Comparison of ENCODE assay signal across 9 cellular contexts in genomic region chr1:169108897-169109560, GRCh38. TPM values are rescaled to one million over a fixed set of nuclear protein-coding genes. Genes with fewer than 3 reads are reported as not detected.
DNase-seq lines count a peak whose midpoint lies in the region; ATAC-seq and TF ChIP-seq lines count a peak whose summit lies in the region.
"Had no signal": no experiment of that assay in that cellular context is flagged by ENCODE, and none has a peak within 500 bp of the region (broad histone marks: within the 10 kb centered on the region; RNA-seq: fewer than 3 reads in every experiment).

No MANE protein-coding gene starts in this region.

- peak overlapping the region; percentile 90 for H3K27ac Mint-ChIP-seq in endodermal cell
- peak overlapping the region; percentile 44 for H3K27ac Mint-ChIP-seq in neural progenitor cell

- TF ChIP-seq CTCF in BJ (IDR thresholded peaks at IDR 0.05; ENCODE audit: insufficient read depth, low read depth, low read length): peak; percentile 31; the same call in 1 of the 2 replicates
- peak; percentile 65 for TF ChIP-seq CTCF in GM12874 (IDR thresholded peaks at IDR 0.05; ENCODE audit: insufficient read depth, low read depth, low read length)
- peak; percentile 55 for TF ChIP-seq CTCF in PC-3 (conservative IDR thresholded peaks at IDR 0.05; ENCODE audit: low read depth, low read length)
- TF ChIP-seq CTCF in endodermal cell (conservative IDR thresholded peaks at IDR 0.05): peak; percentile 56
- TF ChIP-seq CTCF in neural progenitor cell (IDR thresholded peaks at IDR 0.05): peak; percentile 34

- 75 to 78% methylated on average over 8 to 10 of the region's 10 CpGs for WGBS in endodermal cell (ENCODE audit: insufficient coverage in 1 of 2, insufficient read length in 1 of 2), 2 experiments

- H3K4me3 Mint-ChIP-seq in endodermal cell (peak overlapping the region; percentile 76), neural progenitor cell (peak overlapping the region; percentile 93)

- H2AFZ ChIP-seq in PC-3 (ENCODE audit: low read length) (0 out of 2 replicates have a peak overlapping the region, but pooled peaks have one; percentile 8), neural progenitor cell (replicated peaks) (no peak overlapping the region)

- intact Hi-C loops in PC-3 (cut with micrococcal nuclease): loop anchor here (1.0 to 10.0 kb wide), 8 partner anchors 189 to 764 kb away; partner anchors contain the start of genes BLZF1 and NME7

- H3F3A ChIP-seq in PC-3 (ENCODE audit: low read length, unreplicated experiment) (no peaks in the 10 kb centered on the region), neural progenitor cell (ENCODE audit: low read depth) (peaks cover 7% of the 10 kb centered on the region)

- H3K27ac ChIP-seq in PC-3 (ENCODE audit: low read length): peak overlapping the region; percentile 64
- peak overlapping the region; percentile 31 for H3K27ac ChIP-seq in endodermal cell (ENCODE audit: low read depth, low read length)
- no peak overlapping the region for H3K27ac ChIP-seq in neural progenitor cell
- H3K27ac ChIP-seq: KMS-11 had no signal

- no peaks in the 10 kb centered on the region for H3K36me3 ChIP-seq in BJ (ENCODE audit: control insufficient read depth, insufficient read depth, low read length)
- H3K36me3 ChIP-seq in PC-3 (ENCODE audit: low read depth, low read length): peaks cover 22% of the 10 kb centered on the region
- peaks cover 29% of the 10 kb centered on the region for H3K36me3 ChIP-seq in endodermal cell (ENCODE audit: control insufficient read depth, insufficient read depth, low read length)
- no peaks in the 10 kb centered on the region for H3K36me3 ChIP-seq in neural progenitor cell

- H3K9me3 ChIP-seq in PC-3 (ENCODE audit: low read length): no peaks in the 10 kb centered on the region
- H3K9me3 ChIP-seq in endodermal cell (ENCODE audit: control insufficient read depth, low read length): no peaks in the 10 kb centered on the region
- no peaks in the 10 kb centered on the region for H3K9me3 ChIP-seq in neural progenitor cell (ENCODE audit: low read depth)

- ATAC-seq in PC-3: no peak
- no peak for ATAC-seq in HG03460 (IDR thresholded peaks at IDR 0.05; ENCODE audit: unreplicated experiment)
- ATAC-seq in HG03342 (IDR thresholded peaks at IDR 0.05; ENCODE audit: unreplicated experiment): no peak

- H3K27me3 Mint-ChIP-seq in endodermal cell (ENCODE audit: insufficient read depth) (no peaks in the 10 kb centered on the region), neural progenitor cell (ENCODE audit: insufficient read depth, low read depth) (peaks cover 8% of the 10 kb centered on the region)

- H3K79me2 ChIP-seq in PC-3 (ENCODE audit: low read length) (peaks cover 67% of the 10 kb centered on the region), neural progenitor cell (ENCODE audit: low read depth) (peaks cover 49% of the 10 kb centered on the region)

- peaks cover 64% of the 10 kb centered on the region for H3K4me1 ChIP-seq in PC-3 (ENCODE audit: insufficient read depth, low read length)
- H3K4me1 ChIP-seq in endodermal cell (ENCODE audit: control insufficient read depth, insufficient read depth, low read length): peaks cover 11% of the 10 kb centered on the region
- H3K4me1 ChIP-seq in neural progenitor cell: peaks cover 24% of the 10 kb centered on the region

- no TSS peak for BruUV-seq in PC-3 (replicated peaks; lab: Mats Ljungman, UMichigan)

- no peak overlapping the region for H3K4me3 ChIP-seq in BJ (ENCODE audit: low read depth, low read length)
- peak overlapping the region; percentile 93 for H3K4me3 ChIP-seq in PC-3 (ENCODE audit: low read length)
- H3K4me3 ChIP-seq in endodermal cell (ENCODE audit: low read length): peak overlapping the region; percentile 99
- no peak overlapping the region for H3K4me3 ChIP-seq in neural progenitor cell

- no peaks in the 10 kb centered on the region for H3K9me2 ChIP-seq in PC-3 (replicated peaks; ENCODE audit: low read length)

- CTCF ChIA-PET in BJ (lab: Yijun Ruan, JAX) (interaction anchor here (2.2 kb wide), 1 partner anchor 505 kb away, joined by 8 read pairs; no protein-coding TSS in a partner anchor), PC-3 (lab: Charles Lee) (interaction anchor here (0.6 to 0.9 kb wide), 2 partner anchors 169 to 240 kb away, joined by 3 read pairs; no protein-coding TSS in a partner anchor)

- H3K27me3 ChIP-seq in BJ (ENCODE audit: control insufficient read depth, insufficient read depth, low read length) (peaks cover 4% of the 10 kb centered on the region), PC-3 (ENCODE audit: low read length) (no peaks in the 10 kb centered on the region), endodermal cell (ENCODE audit: control insufficient read depth, insufficient read depth, low read length, poor library complexity, severe bottlenecking) (peaks cover 13% of the 10 kb centered on the region), neural progenitor cell (no peaks in the 10 kb centered on the region)

- H3K4me2 ChIP-seq in PC-3 (ENCODE audit: low read length) (peak overlapping the region; percentile 92), neural progenitor cell (peak overlapping the region; percentile 92)
- H3K4me2 ChIP-seq: KMS-11 had no signal

- POLR2A ChIA-PET in BJ (lab: Charles Lee): interaction anchor here (0.6 kb wide), 1 partner anchor 473 kb away, joined by 6 read pairs; no protein-coding TSS in a partner anchor
- POLR2A ChIA-PET in PC-3 (lab: Charles Lee; ENCODE audit: unreplicated experiment): no interaction called here

- H3K4me1 Mint-ChIP-seq in endodermal cell: peaks cover 55% of the 10 kb centered on the region
- H3K4me1 Mint-ChIP-seq in neural progenitor cell: peaks cover 39% of the 10 kb centered on the region

- H3K9ac ChIP-seq in PC-3 (ENCODE audit: low read length): peak overlapping the region; percentile 77
- peak overlapping the region; percentile 35 for H3K9ac ChIP-seq in endodermal cell (ENCODE audit: extremely low read depth, low read length, poor library complexity, severe bottlenecking)
- H3K9ac ChIP-seq in neural progenitor cell: no peak overlapping the region
- H3K9ac ChIP-seq: KMS-11 had no signal

- DNase-seq in BJ (ENCODE audit: low read depth) (no peak), PC-3 (peak; percentile 56), endodermal cell (peak; percentile 58), neural progenitor cell (ENCODE audit: low spot score) (peak; percentile 62), NOMO-1 (lab: John Stamatoyannopoulos, UW; ENCODE audit: unreplicated experiment in 2 of 2) (no peak)

- H3K9me3 Mint-ChIP-seq in endodermal cell (no peaks in the 10 kb centered on the region), neural progenitor cell (no peaks in the 10 kb centered on the region)

- H4K20me1 ChIP-seq in PC-3 (ENCODE audit: low read length) (peaks cover 22% of the 10 kb centered on the region), neural progenitor cell (ENCODE audit: low read depth) (peaks cover 19% of the 10 kb centered on the region)

- H3K36me3 Mint-ChIP-seq in endodermal cell (ENCODE audit: low read depth): peaks cover 26% of the 10 kb centered on the region
- H3K36me3 Mint-ChIP-seq in neural progenitor cell: peaks cover 17% of the 10 kb centered on the region

RNA-seq across cellular contexts. Expression of gene ATP1B1, which starts 2.5 kb away (rescaled TPM):
- polyA plus RNA-seq in BJ (2011; rRNA removed): 10.5 and 18.8 TPM in 2 replicates
- 5.9 and 7.4 TPM in 2 replicates for polyA minus RNA-seq in BJ (2011; rRNA and poly(A)+ RNA removed)
- total RNA-seq in PC-3 (2014; rRNA removed) (68.7 and 76.6 TPM in 2 replicates), endodermal cell (10 to 100 TPM; 49.9 to 56.3 TPM), neural progenitor cell (ENCODE audit: low replicate concordance) (30.7 and 32.6 TPM in 2 replicates)
- polyA plus RNA-seq in endodermal cell (2013, experiment 1 of 2): 68.1 TPM
- polyA plus RNA-seq in endodermal cell (2013, experiment 2 of 2): 67.6 TPM

Comparison
In these comparisons a context has a peak if more than half of its experiments do, and no peak if none do; other contexts are left out.
1. DNase-seq: peak in PC-3 (single experiment), endodermal cell (single experiment) and neural progenitor cell (single experiment); none in BJ (single experiment) and NOMO-1 (0 of 2).
2. H3K4me3 ChIP-seq: peak in PC-3 (single experiment) and endodermal cell (single experiment); none in BJ (single experiment) and neural progenitor cell (single experiment).
3. Peak in every context shown above with its lines, with median percentiles within 50 percentile points of each other: CTCF ChIP-seq.